In the genomic region with DNA sequence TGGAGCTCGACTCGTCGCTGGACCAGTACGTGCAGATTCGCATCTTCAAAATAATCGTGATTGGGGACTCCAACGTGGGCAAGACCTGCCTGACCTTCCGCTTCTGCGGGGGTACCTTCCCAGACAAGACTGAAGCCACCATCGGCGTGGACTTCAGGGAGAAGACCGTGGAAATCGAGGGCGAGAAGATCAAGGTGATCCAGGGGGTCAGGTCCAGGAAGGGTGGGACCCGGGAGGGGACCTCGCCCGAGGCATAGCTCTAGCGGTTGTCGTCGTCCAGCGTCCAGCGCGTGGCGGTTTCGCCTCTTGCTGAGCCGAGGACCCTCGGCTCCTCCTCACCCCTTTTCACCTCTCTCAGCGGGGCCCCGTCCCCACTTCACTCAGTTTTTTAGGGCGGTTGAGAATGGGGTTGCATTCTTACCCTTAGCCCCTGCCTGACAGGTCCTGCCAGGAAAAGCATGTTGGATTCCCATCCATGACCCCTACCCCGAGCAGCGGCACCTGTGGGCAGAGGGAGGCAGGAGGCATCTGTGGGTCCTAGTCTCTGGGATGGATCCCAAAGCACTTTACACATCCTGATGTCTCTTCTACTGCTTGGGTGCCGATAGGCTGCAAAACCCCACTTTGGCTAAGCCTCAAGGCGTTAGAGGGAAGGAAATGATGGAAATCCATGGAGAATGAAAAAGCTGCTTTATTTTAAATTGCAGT, we compare ENCODE assay signal across 8 cellular contexts. TPM values are rescaled to one million over a fixed set of nuclear protein-coding genes. Genes with fewer than 3 reads are reported as not detected.
DNase-seq lines count a peak whose midpoint lies in the region; ATAC-seq and TF ChIP-seq lines count a peak whose summit lies in the region.

No MANE protein-coding gene starts in this region.

- no peaks in the 10 kb centered on the region for H3K27me3 ChIP-seq in OCI-LY3 (ENCODE audit: low read depth, low read length)
- no peaks in the 10 kb centered on the region for H3K27me3 ChIP-seq in trophoblast cell (ENCODE audit: insufficient read depth, low read length)
- H3K27me3 ChIP-seq in WERI-Rb-1 (ENCODE audit: insufficient read depth, low read depth, severe bottlenecking): peaks cover 3% of the 10 kb centered on the region

- H3K4me2 ChIP-seq in OCI-LY3 (ENCODE audit: low read length): peak overlapping the region; percentile 99
- peak overlapping the region; percentile 90 for H3K4me2 ChIP-seq in trophoblast cell (ENCODE audit: low read length)

- H4K91ac ChIP-seq in trophoblast cell (ENCODE audit: low read depth, low read length): peak overlapping the region; percentile 35

- peaks cover 63% of the 10 kb centered on the region for H3K79me2 ChIP-seq in OCI-LY3 (ENCODE audit: low read length)
- peaks cover 2% of the 10 kb centered on the region for H3K79me2 ChIP-seq in trophoblast cell (ENCODE audit: control insufficient read depth, insufficient read depth, low read length, poor library complexity)

- peak overlapping the region; percentile 45 for H2BK12ac ChIP-seq in trophoblast cell (ENCODE audit: low read length)

- H3K23ac ChIP-seq in trophoblast cell (ENCODE audit: low read length): no peak overlapping the region

- DNase-seq in epithelial cell of proximal tubule (ENCODE audit: low read depth) (no peak), trophoblast cell (no peak), WERI-Rb-1 (no peak), DMS 273 (lab: John Stamatoyannopoulos, UW; ENCODE audit: unreplicated experiment) (no peak)

- peaks cover 7% of the 10 kb centered on the region; the same call in 1 of the 2 replicates for H3K4me1 ChIP-seq in ES-I3 (ENCODE audit: insufficient read depth, low read length)
- peaks cover 42% of the 10 kb centered on the region for H3K4me1 ChIP-seq in OCI-LY3 (ENCODE audit: low read length)
- peaks cover 11 to 22% of the 10 kb centered on the region in 2 experiments for H3K4me1 ChIP-seq in trophoblast cell (ENCODE audit: control insufficient read depth in 1 of 2, insufficient read depth in 2 of 2, low read length in 2 of 2)

- H3K79me1 ChIP-seq in trophoblast cell (ENCODE audit: low read length): peaks cover 11% of the 10 kb centered on the region

- H3K9ac ChIP-seq in ES-I3 (ENCODE audit: low read depth, low read length) (peak overlapping the region; percentile 49; the same call in 1 of the 2 replicates), OCI-LY3 (ENCODE audit: low read length) (peak overlapping the region; percentile 99), trophoblast cell (ENCODE audit: low read length) (no peak overlapping the region)

- H4K8ac ChIP-seq in trophoblast cell (ENCODE audit: low read depth, low read length): peak overlapping the region; percentile 58

- H2AK5ac ChIP-seq in trophoblast cell (ENCODE audit: low read length): peak overlapping the region; percentile 35

- H3K27ac ChIP-seq in OCI-LY3 (ENCODE audit: low read length): peak overlapping the region; percentile 99
- H3K27ac ChIP-seq in trophoblast cell (ENCODE audit: low read depth, low read length): no peak overlapping the region
- H3K27ac ChIP-seq in WERI-Rb-1: no peak overlapping the region

- H3K36me3 ChIP-seq in ES-I3 (ENCODE audit: insufficient read depth, low read length) (no peaks in the 10 kb centered on the region), OCI-LY3 (replicated peaks; ENCODE audit: low read depth, low read length) (peaks cover 22% of the 10 kb centered on the region), trophoblast cell (ENCODE audit: control insufficient read depth in 1 of 2, insufficient read depth in 2 of 2, low read length in 2 of 2) (no peaks in the 10 kb centered on the region), WERI-Rb-1 (no peaks in the 10 kb centered on the region)

- H3K18ac ChIP-seq in trophoblast cell (ENCODE audit: low read length): peak overlapping the region; percentile 80

- H2BK120ac ChIP-seq in trophoblast cell (ENCODE audit: insufficient read depth, low read length, poor library complexity): peak overlapping the region; percentile 68

- ATAC-seq in HG03342 (IDR thresholded peaks at IDR 0.05; ENCODE audit: unreplicated experiment) (no peak), GM18517 (IDR thresholded peaks at IDR 0.05; ENCODE audit: unreplicated experiment) (no peak)

- no peak overlapping the region for H3K4ac ChIP-seq in trophoblast cell (ENCODE audit: low read depth, low read length)

- no peak overlapping the region for H2AFZ ChIP-seq in OCI-LY3 (ENCODE audit: low read depth, low read length)
- no peak overlapping the region for H2AFZ ChIP-seq in trophoblast cell (ENCODE audit: insufficient read depth, low read length, poor library complexity)

- no peak for TF ChIP-seq CTCF in OCI-LY3 (IDR thresholded peaks at IDR 0.05; ENCODE audit: low read depth, low read length)
- TF ChIP-seq CTCF in epithelial cell of proximal tubule (conservative IDR thresholded peaks at IDR 0.05; ENCODE audit: low read depth, low read length): no peak
- no peak for TF ChIP-seq CTCF in WERI-Rb-1 (IDR thresholded peaks at IDR 0.05; ENCODE audit: low read depth, low read length)

- H3K4me3 ChIP-seq in OCI-LY3 (ENCODE audit: low read length) (peak overlapping the region; percentile 95), epithelial cell of proximal tubule (ENCODE audit: low read depth, low read length) (peak overlapping the region; percentile 57), trophoblast cell (ENCODE audit: low read depth, low read length) (peak overlapping the region; percentile 68), WERI-Rb-1 (ENCODE audit: low read depth, low read length) (no peak overlapping the region)

- WGBS in trophoblast cell (ENCODE audit: extremely low coverage, insufficient coverage, insufficient read length): no CpG with 5 or more reads among the region's 34 CpGs

- peak overlapping the region; percentile 46 for H4K12ac ChIP-seq in trophoblast cell (ENCODE audit: low read depth, low read length)

- no peak overlapping the region for H2BK5ac ChIP-seq in trophoblast cell (ENCODE audit: low read depth, low read length, poor library complexity)

- peak overlapping the region; percentile 71 for H3K14ac ChIP-seq in trophoblast cell (ENCODE audit: low read length)

- H3K9me3 ChIP-seq in ES-I3 (ENCODE audit: control insufficient read depth, insufficient read depth, low read length) (no peaks in the 10 kb centered on the region), OCI-LY3 (ENCODE audit: insufficient read depth, low read length) (no peaks in the 10 kb centered on the region), trophoblast cell (ENCODE audit: insufficient read depth, low read depth, low read length) (no peaks in the 10 kb centered on the region), WERI-Rb-1 (ENCODE audit: severe bottlenecking) (no peaks in the 10 kb centered on the region)

- H4K20me1 ChIP-seq in OCI-LY3 (ENCODE audit: insufficient read depth, low read length): peaks cover 6% of the 10 kb centered on the region

RNA-seq across cellular contexts. Expression of a gene that starts 0.5 kb away (rescaled TPM):
- total RNA-seq in epithelial cell of proximal tubule: 0.63 TPM in 1 of 2 replicates, not detected in the other
- polyA plus RNA-seq in trophoblast cell (2013): 1.0 and 1.1 TPM in 2 replicates

RNA-seq across cellular contexts. Expression of a gene that starts 6.6 kb away (rescaled TPM):
- 17.1 and 29.8 TPM in 2 replicates for total RNA-seq in epithelial cell of proximal tubule
- polyA plus RNA-seq in trophoblast cell (2013): 25.7 and 25.9 TPM in 2 replicates
